Comparison of ENCODE assay signal across 8 cellular contexts in genomic region chr3:194686414-194686815, GRCh38. TPM values are rescaled to one million over a fixed set of nuclear protein-coding genes. Genes with fewer than 3 reads are reported as not detected.
DNase-seq lines count a peak whose midpoint lies in the region; ATAC-seq, FAIRE-seq and TF ChIP-seq lines count a peak whose summit lies in the region.

No MANE protein-coding gene starts in this region.

- peaks cover 0 to 5% of the 10 kb centered on the region in 2 experiments for H4K20me1 ChIP-seq in H1 (replicated peaks in 1 of 2; ENCODE audit: control insufficient read depth in 1 of 2, insufficient read depth in 2 of 2, low read length in 2 of 2)

- H3K9ac ChIP-seq in H1 (replicated peaks in 1 of 4; ENCODE audit: extremely low read depth in 1 of 4, low read depth in 3 of 4, low read length in 3 of 4) (no peak overlapping the region), neuronal stem cell (ENCODE audit: low read depth, low read length, poor library complexity) (peak overlapping the region; percentile 74)

- H3K18ac ChIP-seq in H1 (ENCODE audit: extremely low read depth, low read length) (peak overlapping the region; percentile 6; the same call in 1 of the 2 replicates), neuronal stem cell (ENCODE audit: low read length) (peak overlapping the region; percentile 73)

- POLR2A ChIA-PET in CD4-positive, alpha-beta T cell (lab: Charles Lee), result interaction anchor here (0.8 to 3.7 kb wide), 5 partner anchors 14 to 585 kb away, joined by 3 to 71 read pairs (median 5); partner anchors contain the start of genes LSG1 and XXYLT1
- POLR2A ChIA-PET in H1 (lab: Charles Lee; ENCODE audit: partially characterized antibody), result interaction anchor here (0.6 to 3.7 kb wide), 20 partner anchors 10 to 584 kb away, joined by 3 to 30 read pairs (median 4); partner anchors contain the start of genes LSG1 and TMEM44

- no peaks in the 10 kb centered on the region for H3K79me2 ChIP-seq in H1 (ENCODE audit: control insufficient read depth in 1 of 2, insufficient read depth in 2 of 2, low read length in 2 of 2)

- no peak overlapping the region for H2BK120ac ChIP-seq in H1 (replicated peaks; ENCODE audit: low read depth, low read length)
- no peak overlapping the region for H2BK120ac ChIP-seq in neuronal stem cell (ENCODE audit: low read depth, low read length)

- no peak overlapping the region for H4K5ac ChIP-seq in H1 (ENCODE audit: insufficient read length, low read depth, low read length)

- H2BK15ac ChIP-seq in H1 (ENCODE audit: low read length) (no peak overlapping the region), neuronal stem cell (ENCODE audit: low read length) (no peak overlapping the region)

- H3K36me3 ChIP-seq in H1 (ENCODE audit: control insufficient read depth in 2 of 4, insufficient read depth in 4 of 4, low read length in 3 of 4), result no peaks in the 10 kb centered on the region
- H3K36me3 ChIP-seq in neuronal stem cell (replicated peaks in 1 of 2; ENCODE audit: control insufficient read depth in 2 of 2, insufficient read depth in 2 of 2, low read length in 2 of 2), result no peaks in the 10 kb centered on the region

- H2AK5ac ChIP-seq in H1 (ENCODE audit: low read depth, low read length), result no peak overlapping the region
- H2AK5ac ChIP-seq in neuronal stem cell (ENCODE audit: low read depth, low read length), result no peak overlapping the region

- no peaks in the 10 kb centered on the region for H3K79me1 ChIP-seq in H1 (ENCODE audit: low read depth, low read length)
- peaks cover 2% of the 10 kb centered on the region for H3K79me1 ChIP-seq in neuronal stem cell (ENCODE audit: low read depth, low read length)

- H3K4ac ChIP-seq in H1 (replicated peaks; ENCODE audit: insufficient read length, low read depth, low read length), result no peak overlapping the region
- H3K4ac ChIP-seq in neuronal stem cell (ENCODE audit: low read length), result no peak overlapping the region

- H3K14ac ChIP-seq in H1 (ENCODE audit: insufficient read length) (no peak overlapping the region), neuronal stem cell (ENCODE audit: low read length) (peak overlapping the region; percentile 94)

- H3K4me3 Mint-ChIP-seq in CD4-positive, alpha-beta T cell, result peak overlapping the region; percentile 95

- no peak for ATAC-seq in CD4-positive, alpha-beta T cell (ENCODE audit: poor library complexity)
- ATAC-seq in HG02938 (IDR thresholded peaks at IDR 0.05; ENCODE audit: unreplicated experiment) (no peak), HG03354 (IDR thresholded peaks at IDR 0.05; ENCODE audit: poor library complexity, severe bottlenecking, unreplicated experiment) (no peak)

- TF ChIP-seq CTCF in CD4-positive, alpha-beta T cell (IDR thresholded peaks at IDR 0.05), result no peak
- TF ChIP-seq CTCF in H1 (IDR thresholded peaks at IDR 0.05; ENCODE audit: control extremely low read depth in 1 of 3, insufficient read depth in 1 of 3, low read depth in 1 of 3, low read length in 3 of 3), result no peak

- no peak for TF ChIP-seq POLR2A in H1 (IDR thresholded peaks at IDR 0.05; ENCODE audit: control extremely low read depth in 1 of 2, low read depth in 2 of 2, low read length in 2 of 2)

- TF ChIP-seq RAD21 in H1 (IDR thresholded peaks at IDR 0.05 in 1 of 2, conservative IDR thresholded peaks at IDR 0.05 in 1 of 2; ENCODE audit: low read depth in 2 of 2, low read length in 2 of 2), result no peak

- no peak for TF ChIP-seq EP300 in H1 (IDR thresholded peaks at IDR 0.05; ENCODE audit: borderline replicate concordance in 1 of 2, low read depth in 2 of 2, low read length in 2 of 2)

- no peak for FAIRE-seq in H1 (lab: Jason Lieb, UNC)

- H3K23ac ChIP-seq in H1 (ENCODE audit: insufficient read length) (no peak overlapping the region), neuronal stem cell (ENCODE audit: low read depth, low read length, poor library complexity) (peak overlapping the region; percentile 95)

- no peak overlapping the region for H4K91ac ChIP-seq in H1 (replicated peaks; ENCODE audit: insufficient read length, low read length)
- H4K91ac ChIP-seq in neuronal stem cell (ENCODE audit: low read depth, low read length, poor library complexity), result no peak overlapping the region

- peaks cover 22% of the 10 kb centered on the region; the same call in 1 of the 2 replicates for H3K23me2 ChIP-seq in H1 (ENCODE audit: low read depth, low read length)

- no peak overlapping the region for H3K27ac ChIP-seq in CD4-positive, alpha-beta T cell (ENCODE audit: low read depth, low read length)
- no peak overlapping the region for H3K27ac ChIP-seq in H1 (ENCODE audit: low read depth, low read length)
- H3K27ac ChIP-seq in neuronal stem cell (replicated peaks; ENCODE audit: low read length), result no peak overlapping the region

- H2BK20ac ChIP-seq in H1 (ENCODE audit: low read length), result no peak overlapping the region

- H2AFZ ChIP-seq in H1 (ENCODE audit: low read length), result peak overlapping the region; percentile 36; the same call in 1 of the 2 replicates
- peak overlapping the region; percentile 88 for H2AFZ ChIP-seq in neuronal stem cell (ENCODE audit: low read length)

- WGBS in H1 (ENCODE audit: extremely low coverage in 1 of 2, insufficient coverage in 1 of 2, insufficient read length in 1 of 2, insufficient replicate concordance in 2 of 2, low coverage in 1 of 2, low lambda C conversion rate in 2 of 2, missing lambda C conversion rate in 1 of 2), 2 experiments, result 2% methylated on average over 19 of the region's 29 CpGs; no CpG with 5 or more reads in 1 of the 2 experiments
- WGBS in neuronal stem cell (ENCODE audit: extremely low coverage in 2 of 2, insufficient read length in 2 of 2, insufficient replicate concordance in 1 of 2), 2 donors, result no CpG with 5 or more reads among the region's 29 CpGs

- H3K4me1 ChIP-seq in H1 (replicated peaks in 1 of 4; ENCODE audit: control insufficient read depth in 3 of 4, insufficient read depth in 4 of 4, low read length in 3 of 4) (peaks cover 0 to 13% (median 10%) of the 10 kb centered on the region in 4 experiments; a peak in 6 of 7 replicates), neuronal stem cell (ENCODE audit: control insufficient read depth in 2 of 2, insufficient read depth in 1 of 2, low read depth in 1 of 2, low read length in 2 of 2) (peaks cover under 1 to 12% of the 10 kb centered on the region in 2 donors)

- H3K9me3 ChIP-seq in CD4-positive, alpha-beta T cell (ENCODE audit: control insufficient read depth, low read length), result no peaks in the 10 kb centered on the region
- H3K9me3 ChIP-seq in H1 (ENCODE audit: insufficient read depth in 2 of 2, low read depth in 1 of 2, low read length in 1 of 2), result no peaks in the 10 kb centered on the region
- H3K9me3 ChIP-seq in neuronal stem cell (replicated peaks in 1 of 2; ENCODE audit: control insufficient read depth in 2 of 2, insufficient read depth in 1 of 2, low read depth in 1 of 2, low read length in 2 of 2), result no peaks in the 10 kb centered on the region

- peak overlapping the region; percentile 42 to 79 (median 70) for H3K4me3 ChIP-seq in H1 (ENCODE audit: extremely low read depth in 1 of 4, insufficient read depth in 2 of 4, low read depth in 3 of 4, low read length in 4 of 4)
- H3K4me3 ChIP-seq in neuronal stem cell (ENCODE audit: low read length in 2 of 2), result peak overlapping the region; percentile 51 to 79

- H3K27ac Mint-ChIP-seq in CD4-positive, alpha-beta T cell, result peak overlapping the region; percentile 70

- no peaks in the 10 kb centered on the region for H3K9me3 Mint-ChIP-seq in CD4-positive, alpha-beta T cell

- H3K4me1 Mint-ChIP-seq in CD4-positive, alpha-beta T cell (ENCODE audit: low read depth), result peaks cover 50% of the 10 kb centered on the region

- intact Hi-C loops in CD4-positive, alpha-beta T cell (cut with DNase I, micrococcal nuclease), result no loop called here

- no peaks in the 10 kb centered on the region for H3K27me3 ChIP-seq in CD4-positive, alpha-beta T cell (ENCODE audit: control insufficient read depth, insufficient read depth, low read length)
- peaks cover 7 to 36% (median 29%) of the 10 kb centered on the region in 4 experiments for H3K27me3 ChIP-seq in H1 (replicated peaks in 1 of 4; ENCODE audit: control insufficient read depth in 3 of 4, extremely low read depth in 1 of 4, insufficient read depth in 3 of 4, low read length in 3 of 4)
- H3K27me3 ChIP-seq in neuronal stem cell (ENCODE audit: control insufficient read depth in 3 of 3, insufficient read depth in 3 of 3, low read depth in 1 of 3, low read length in 3 of 3), result peaks cover 16 to 44% (median 41%) of the 10 kb centered on the region in 3 experiments

- H2BK5ac ChIP-seq in H1 (ENCODE audit: low read depth, low read length) (no peak overlapping the region), neuronal stem cell (ENCODE audit: low read length) (peak overlapping the region; percentile 49)

- H3K56ac ChIP-seq in H1 (replicated peaks; ENCODE audit: insufficient read length, low read depth, low read length), result no peak overlapping the region

- H3K36me3 Mint-ChIP-seq in CD4-positive, alpha-beta T cell (ENCODE audit: low read depth), result no peaks in the 10 kb centered on the region

- 0 out of 2 replicates have a peak overlapping the region, but pooled peaks have one; percentile 9 for H4K8ac ChIP-seq in H1 (ENCODE audit: extremely low read depth, insufficient read depth, low read length)
- no peak overlapping the region for H4K8ac ChIP-seq in neuronal stem cell (ENCODE audit: low read depth, low read length)

- H2BK12ac ChIP-seq in H1 (ENCODE audit: low read depth, low read length) (no peak overlapping the region), neuronal stem cell (ENCODE audit: low read length) (no peak overlapping the region)

- no peak for DNase-seq in CD4-positive, alpha-beta T cell
- DNase-seq in NCI-H2171 (lab: John Stamatoyannopoulos, UW) (peak; percentile 11), H1 (ENCODE audit: low read depth in 1 of 2, low spot score in 2 of 2) (no peak), neuronal stem cell (ENCODE audit: low spot score) (no peak), NCI-H2196 treated with DMSO at 0.1 percent for 48 hours (lab: John Stamatoyannopoulos, UW; ENCODE audit: unreplicated experiment) (no peak), hippocampal formation (lab: John Stamatoyannopoulos, UW) (no peak)

- CTCF ChIA-PET in CD4-positive, alpha-beta T cell (lab: Charles Lee), result interaction anchor here (1.7 to 4.1 kb wide), 4 partner anchors 11 to 584 kb away, joined by 5 to 32 read pairs (median 12); partner anchors contain the start of genes LSG1 and XXYLT1
- CTCF ChIA-PET in H1 (lab: Charles Lee; ENCODE audit: partially characterized antibody), result interaction anchor here (0.6 to 9.3 kb wide), 26 partner anchors 10 to 585 kb away, joined by 3 to 110 read pairs (median 5); partner anchors contain the start of genes LSG1 and XXYLT1

- H3K4me2 ChIP-seq in H1 (ENCODE audit: insufficient read depth in 1 of 2, low read depth in 2 of 2, low read length in 2 of 2) (peak overlapping the region; percentile 90 to 97), neuronal stem cell (ENCODE audit: insufficient read depth, low read length, poor library complexity, severe bottlenecking) (peak overlapping the region; percentile 97)

- peaks cover 28% of the 10 kb centered on the region for H3K27me3 Mint-ChIP-seq in CD4-positive, alpha-beta T cell

RNA-seq across cellular contexts. Expression of gene FAM43A, which starts 0.7 kb away (rescaled TPM):
- 1 to 10 TPM; 2.4 to 2.6 TPM for total RNA-seq in CD4-positive, alpha-beta T cell
- total RNA-seq in H1 (2021; fragmentation: NEBNext Ultra II Directional; extraction: Animal tissue kit (Norgen Biotek cat#: 25700)), result 2.6 and 2.9 TPM in 2 replicates
- 2.3 and 4.9 TPM in 2 replicates for polyA plus RNA-seq in H1 (2011; rRNA removed)
- 4.3 TPM for polyA plus RNA-seq in H1 (2011; cell fraction: cytosol; rRNA removed)
- polyA plus RNA-seq in H1 (2011; cell fraction: nucleus; rRNA removed), result 4.0 TPM
- 1.9 to 2.7 TPM (median 1.9 TPM) in 4 replicates for polyA plus RNA-seq in H1 (2012, experiment 1 of 2)
- polyA plus RNA-seq in H1 (2012, experiment 2 of 2), result 2.4 TPM
- polyA plus RNA-seq in H1 (2013, experiment 1 of 2), result 1.3 TPM
- 1.4 TPM for polyA plus RNA-seq in H1 (2013, experiment 2 of 2)
- 0.44 and 0.66 TPM in 2 replicates for polyA minus RNA-seq in H1 (2011; rRNA and poly(A)+ RNA removed)
- polyA minus RNA-seq in H1 (2011; cell fraction: cytosol; rRNA and poly(A)+ RNA removed), result 2.2 TPM
- polyA minus RNA-seq in H1 (2011; cell fraction: nucleus; rRNA and poly(A)+ RNA removed), result 5.6 TPM
- polyA plus RNA-seq in neuronal stem cell (2013, experiment 1 of 2), result 0.52 TPM
- polyA plus RNA-seq in neuronal stem cell (2013, experiment 2 of 2), result 0.47 TPM

RNA-seq across cellular contexts. Expression of gene LSG1, which starts 14.4 kb away (rescaled TPM):
- 10 to 100 TPM; 37.9 to 44.6 TPM for total RNA-seq in CD4-positive, alpha-beta T cell
- total RNA-seq in H1 (2021; fragmentation: NEBNext Ultra II Directional; extraction: Animal tissue kit (Norgen Biotek cat#: 25700)), result 47.6 and 49.9 TPM in 2 replicates
- 17.8 and 23.7 TPM in 2 replicates for polyA plus RNA-seq in H1 (2011; rRNA removed)
- polyA plus RNA-seq in H1 (2011; cell fraction: cytosol; rRNA removed), result 27.4 TPM
- polyA plus RNA-seq in H1 (2011; cell fraction: nucleus; rRNA removed), result 40.1 TPM
- polyA plus RNA-seq in H1 (2012, experiment 1 of 2), result 32.9 to 45.5 TPM (median 41.1 TPM) in 4 replicates
- polyA plus RNA-seq in H1 (2012, experiment 2 of 2), result 6.7 TPM
- polyA plus RNA-seq in H1 (2013, experiment 1 of 2), result 42.5 TPM
- 40.4 TPM for polyA plus RNA-seq in H1 (2013, experiment 2 of 2)
- polyA minus RNA-seq in H1 (2011; rRNA and poly(A)+ RNA removed), result 52.6 and 90.4 TPM in 2 replicates
- polyA minus RNA-seq in H1 (2011; cell fraction: cytosol; rRNA and poly(A)+ RNA removed), result 36.5 TPM
- 57.7 TPM for polyA minus RNA-seq in H1 (2011; cell fraction: nucleus; rRNA and poly(A)+ RNA removed)
- 17.3 TPM for polyA plus RNA-seq in neuronal stem cell (2013, experiment 1 of 2)
- 18.9 TPM for polyA plus RNA-seq in neuronal stem cell (2013, experiment 2 of 2)

RNA-seq across cellular contexts. Expression of gene TMEM44, which starts 53.2 kb away (rescaled TPM):
- 1 to 10 TPM in 1 of 2 experiments, under 1 TPM in 1; 0.98 to 1.1 TPM for total RNA-seq in CD4-positive, alpha-beta T cell
- 15.4 and 16.7 TPM in 2 replicates for total RNA-seq in H1 (2021; fragmentation: NEBNext Ultra II Directional; extraction: Animal tissue kit (Norgen Biotek cat#: 25700))
- 14.0 and 14.8 TPM in 2 replicates for polyA plus RNA-seq in H1 (2011; rRNA removed)
- polyA plus RNA-seq in H1 (2011; cell fraction: cytosol; rRNA removed), result 16.6 TPM
- 28.7 TPM for polyA plus RNA-seq in H1 (2011; cell fraction: nucleus; rRNA removed)
- 15.1 to 20.7 TPM (median 18.0 TPM) in 4 replicates for polyA plus RNA-seq in H1 (2012, experiment 1 of 2)
- polyA plus RNA-seq in H1 (2012, experiment 2 of 2), result 9.9 TPM
- 10.8 TPM for polyA plus RNA-seq in H1 (2013, experiment 1 of 2)
- 10.9 TPM for polyA plus RNA-seq in H1 (2013, experiment 2 of 2)
- polyA minus RNA-seq in H1 (2011; rRNA and poly(A)+ RNA removed), result 12.5 and 13.0 TPM in 2 replicates
- polyA minus RNA-seq in H1 (2011; cell fraction: cytosol; rRNA and poly(A)+ RNA removed), result 15.5 TPM
- polyA minus RNA-seq in H1 (2011; cell fraction: nucleus; rRNA and poly(A)+ RNA removed), result 11.7 TPM
- 13.7 TPM for polyA plus RNA-seq in neuronal stem cell (2013, experiment 1 of 2)
- 13.8 TPM for polyA plus RNA-seq in neuronal stem cell (2013, experiment 2 of 2)
